In the genomic region with DNA sequence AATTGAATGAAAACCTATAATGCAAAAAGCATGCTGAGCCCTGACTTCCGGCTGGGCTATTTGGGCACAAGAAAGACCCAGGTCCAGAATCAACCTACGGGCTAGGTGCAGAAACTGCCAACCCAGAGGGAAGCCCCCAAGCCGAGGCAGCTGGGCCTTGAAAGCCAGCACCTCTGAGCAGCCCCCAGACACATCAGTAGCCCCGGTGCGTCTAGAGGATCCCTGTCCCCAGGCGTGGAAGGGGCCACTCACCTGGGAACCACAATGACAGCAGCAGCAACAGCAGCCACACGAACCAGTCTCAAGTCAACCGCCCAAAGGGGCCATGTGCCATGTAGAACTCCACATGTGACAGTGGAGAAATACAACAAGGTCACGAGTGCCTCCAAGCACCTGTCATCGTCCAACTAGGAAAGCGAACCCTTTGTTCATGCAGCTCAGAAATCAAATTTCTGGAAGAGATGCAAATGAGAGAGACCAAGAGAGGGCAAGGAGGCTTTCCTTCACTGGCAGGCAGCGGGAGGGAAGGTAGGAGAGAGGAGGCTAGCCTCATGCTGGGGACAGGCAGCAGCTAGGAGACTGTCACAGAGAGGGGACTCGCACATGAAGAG, we compare ENCODE assay signal across 1 cellular context.
TF ChIP-seq lines count a peak whose summit lies in the region.

No MANE protein-coding gene starts in this region.

TF ChIP-seq in HepG2, 621 proteins besides CTCF, POLR2A, EP300 and RAD21:
- no peak for TF ChIP-seq NAIF1 (CRISPR knock-in tag; IDR thresholded peaks at IDR 0.05; ENCODE audit: borderline replicate concordance)
- TF ChIP-seq, protein P1, sequence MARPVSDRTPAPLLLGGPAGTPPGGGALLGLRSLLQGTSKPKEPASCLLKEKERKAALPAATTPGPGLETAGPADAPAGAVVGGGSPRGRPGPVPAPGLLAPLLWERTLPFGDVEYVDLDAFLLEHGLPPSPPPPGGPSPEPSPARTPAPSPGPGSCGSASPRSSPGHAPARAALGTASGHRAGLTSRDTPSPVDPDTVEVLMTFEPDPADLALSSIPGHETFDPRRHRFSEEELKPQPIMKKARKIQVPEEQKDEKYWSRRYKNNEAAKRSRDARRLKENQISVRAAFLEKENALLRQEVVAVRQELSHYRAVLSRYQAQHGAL (CRISPR knock-in tag; IDR thresholded peaks at IDR 0.05; ENCODE audit: not compliant biosample characterization), result no peak
- TF ChIP-seq, protein P2, sequence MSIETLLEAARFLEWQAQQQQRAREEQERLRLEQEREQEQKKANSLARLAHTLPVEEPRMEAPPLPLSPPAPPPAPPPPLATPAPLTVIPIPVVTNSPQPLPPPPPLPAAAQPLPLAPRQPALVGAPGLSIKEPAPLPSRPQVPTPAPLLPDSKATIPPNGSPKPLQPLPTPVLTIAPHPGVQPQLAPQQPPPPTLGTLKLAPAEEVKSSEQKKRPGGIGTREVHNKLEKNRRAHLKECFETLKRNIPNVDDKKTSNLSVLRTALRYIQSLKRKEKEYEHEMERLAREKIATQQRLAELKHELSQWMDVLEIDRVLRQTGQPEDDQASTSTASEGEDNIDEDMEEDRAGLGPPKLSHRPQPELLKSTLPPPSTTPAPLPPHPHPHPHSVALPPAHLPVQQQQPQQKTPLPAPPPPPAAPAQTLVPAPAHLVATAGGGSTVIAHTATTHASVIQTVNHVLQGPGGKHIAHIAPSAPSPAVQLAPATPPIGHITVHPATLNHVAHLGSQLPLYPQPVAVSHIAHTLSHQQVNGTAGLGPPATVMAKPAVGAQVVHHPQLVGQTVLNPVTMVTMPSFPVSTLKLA (IDR thresholded peaks at IDR 0.05), result peak; percentile 96
- TF ChIP-seq, protein P3, sequence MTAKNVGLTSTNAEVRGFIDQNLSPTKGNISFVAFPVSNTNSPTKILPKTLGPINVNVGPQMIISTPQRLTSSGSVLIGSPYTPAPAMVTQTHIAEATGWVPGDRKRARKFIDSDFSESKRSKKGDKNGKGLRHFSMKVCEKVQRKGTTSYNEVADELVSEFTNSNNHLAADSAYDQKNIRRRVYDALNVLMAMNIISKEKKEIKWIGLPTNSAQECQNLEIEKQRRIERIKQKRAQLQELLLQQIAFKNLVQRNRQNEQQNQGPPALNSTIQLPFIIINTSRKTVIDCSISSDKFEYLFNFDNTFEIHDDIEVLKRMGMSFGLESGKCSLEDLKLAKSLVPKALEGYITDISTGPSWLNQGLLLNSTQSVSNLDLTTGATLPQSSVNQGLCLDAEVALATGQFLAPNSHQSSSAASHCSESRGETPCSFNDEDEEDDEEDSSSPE (CRISPR knock-in tag; IDR thresholded peaks at IDR 0.05), result no peak
